ENCODE assay signal across 1 cellular context in genomic region chr11:67275606-67276409, GRCh38.
TF ChIP-seq lines count a peak whose summit lies in the region.

No MANE protein-coding gene starts in this region.

TF ChIP-seq in HepG2, 621 proteins besides CTCF, POLR2A, EP300 and RAD21:
- TF ChIP-seq HNRNPLL (IDR thresholded peaks at IDR 0.05; ENCODE audit: low read depth, low read length, poor library complexity, severe bottlenecking) (peak; percentile 26), ZNF33A (CRISPR knock-in tag; IDR thresholded peaks at IDR 0.05; ENCODE audit: borderline replicate concordance) (no peak), AGO2 (optimal IDR thresholded peaks at IDR 0.05; ENCODE audit: low read depth, low read length) (peak; percentile 51)
